In the genomic region with DNA sequence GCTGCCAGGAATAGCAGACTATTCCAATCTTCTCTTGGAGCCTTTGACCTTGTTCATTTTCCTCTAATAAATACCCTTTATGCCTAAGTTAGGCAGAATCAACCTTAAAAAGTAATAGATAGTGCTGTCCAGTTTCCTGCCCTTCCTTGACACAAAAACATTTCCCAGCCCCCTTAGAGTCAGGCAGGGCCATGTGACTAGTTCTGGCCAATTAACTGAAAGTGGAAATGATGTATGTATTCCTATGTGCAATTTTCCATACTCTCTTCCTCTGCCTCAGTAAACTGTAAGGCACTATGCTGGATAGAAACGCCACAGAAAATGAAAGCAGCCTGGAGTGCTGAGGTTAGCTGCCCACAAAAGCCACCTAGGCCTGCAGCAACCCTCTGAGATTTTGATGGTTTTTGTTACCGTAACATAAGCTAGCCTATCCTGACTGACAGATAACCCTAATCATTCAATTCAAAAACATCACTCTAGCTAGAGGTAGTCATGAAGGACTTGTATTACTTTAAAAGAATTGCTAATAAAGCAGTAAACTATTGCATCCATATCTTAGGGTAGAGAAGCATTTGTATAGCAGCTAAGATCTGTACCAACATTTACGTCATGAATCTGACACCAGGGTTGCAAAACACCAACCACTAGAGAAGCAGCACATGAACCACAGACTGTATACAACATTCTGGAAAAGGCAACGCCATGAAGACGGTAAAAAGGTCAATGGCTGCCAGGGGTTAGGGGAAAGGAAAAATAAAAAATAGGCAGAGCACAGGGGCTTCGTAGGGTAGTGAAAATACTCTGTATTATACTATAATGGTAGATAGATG, we compare ENCODE assay signal across 1 cellular context.
A peak's percentile ranks its signal among the peaks of the same experiment; 100 is the strongest.
TF ChIP-seq lines count a peak whose summit lies in the region.

No MANE protein-coding gene starts in this region.

TF ChIP-seq in IMR-90, 13 proteins besides CTCF, POLR2A, EP300 and RAD21 (continued from another document):
- peak; percentile 19; the same call in 1 of the 2 replicates for TF ChIP-seq USF2 (IDR thresholded peaks at IDR 0.05; ENCODE audit: low read depth, low read length)
